Comparison of ENCODE assay signal across 16 cellular contexts in genomic region chr18:77160515-77160914, GRCh38. TPM values are rescaled to one million over a fixed set of nuclear protein-coding genes. Genes with fewer than 3 reads are reported as not detected.
DNase-seq lines count a peak whose midpoint lies in the region; ATAC-seq and TF ChIP-seq lines count a peak whose summit lies in the region.
"Had no signal": no experiment of that assay in that cellular context is flagged by ENCODE, and none has a peak within 500 bp of the region (broad histone marks: within the 10 kb centered on the region; RNA-seq: fewer than 3 reads in every experiment).

No MANE protein-coding gene starts in this region.

- H2BK15ac ChIP-seq in H9 (ENCODE audit: low read depth, low read length) = no peak overlapping the region

- no peak overlapping the region for H4K8ac ChIP-seq in H9 (replicated peaks; ENCODE audit: insufficient read length, low read depth, low read length)

- H3K27me3 Mint-ChIP-seq in H9 (ENCODE audit: low read depth) = peaks cover 20% of the 10 kb centered on the region
- H3K27me3 Mint-ChIP-seq in glutamatergic neuron (ENCODE audit: unreplicated experiment) = peaks cover 15% of the 10 kb centered on the region
- peaks cover 10% of the 10 kb centered on the region for H3K27me3 Mint-ChIP-seq in nephron progenitor cell (ENCODE audit: low read depth, poor library complexity)

- H2BK5ac ChIP-seq in H9 (ENCODE audit: insufficient read length, low read length) = no peak overlapping the region

- H3K9ac ChIP-seq in H9 (ENCODE audit: extremely low read depth, insufficient read length, low read length) (no peak overlapping the region), iPS-20b (ENCODE audit: low read depth, low read length) (peak overlapping the region; percentile 38; the same call in 1 of the 2 replicates)

- no peak overlapping the region for H3K4ac ChIP-seq in H9 (ENCODE audit: low read depth, low read length)

- H3K4me1 Mint-ChIP-seq in H9 = peaks cover 46 to 50% of the 10 kb centered on the region in 2 experiments
- peaks cover 19% of the 10 kb centered on the region for H3K4me1 Mint-ChIP-seq in glutamatergic neuron (ENCODE audit: low read depth, unreplicated experiment)
- peaks cover 48% of the 10 kb centered on the region for H3K4me1 Mint-ChIP-seq in nephron progenitor cell

- TF ChIP-seq CTCF in DOHH2 (IDR thresholded peaks at IDR 0.05; ENCODE audit: low read depth, low read length, poor library complexity, severe bottlenecking) (no peak), H9 (conservative IDR thresholded peaks at IDR 0.05) (no peak), glutamatergic neuron (IDR thresholded peaks at IDR 0.05; ENCODE audit: partially characterized antibody, unreplicated experiment) (no peak), nephron progenitor cell (IDR thresholded peaks at IDR 0.05) (no peak)

- H3K36me3 Mint-ChIP-seq in H9 (ENCODE audit: insufficient read depth in 1 of 3, low read depth in 3 of 3) (peaks cover 0 to 15% (median 9%) of the 10 kb centered on the region in 3 experiments; a peak in 6 of 7 replicates), glutamatergic neuron (ENCODE audit: unreplicated experiment) (peaks cover 3% of the 10 kb centered on the region), nephron progenitor cell (ENCODE audit: low read depth) (no peaks in the 10 kb centered on the region)
- H3K36me3 Mint-ChIP-seq: type B pancreatic cell had no signal

- H3K9me3 ChIP-seq in DOHH2 (ENCODE audit: control insufficient read depth, insufficient read depth, low read length) (no peaks in the 10 kb centered on the region), H9 (ENCODE audit: control insufficient read depth, low read depth, low read length) (no peaks in the 10 kb centered on the region), iPS-20b (ENCODE audit: insufficient read depth, low read depth, low read length) (no peaks in the 10 kb centered on the region; the same call in 1 of the 2 replicates)

- H2BK120ac ChIP-seq in H9 (ENCODE audit: low read depth, low read length, poor library complexity, severe bottlenecking) = no peak overlapping the region

- H3K4me3 Mint-ChIP-seq in H9 (peak overlapping the region in 1 of 2 experiments; percentile 4; a peak in 3 of 5 replicates), glutamatergic neuron (ENCODE audit: unreplicated experiment) (no peak overlapping the region), nephron progenitor cell (no peak overlapping the region)
- H3K4me3 Mint-ChIP-seq: HFFc6, type B pancreatic cell had no signal

- H3K23me2 ChIP-seq in H9 (ENCODE audit: insufficient read length, low read depth, low read length, poor library complexity, severe bottlenecking) = no peaks in the 10 kb centered on the region

- no peak overlapping the region for H3K23ac ChIP-seq in H9 (ENCODE audit: insufficient read length, low read depth, low read length)

- no peak overlapping the region for H2AFZ ChIP-seq in H9 (ENCODE audit: low read length)

- H3T11ph ChIP-seq in H9 (ENCODE audit: low read length) = no peak overlapping the region

- H3K27ac ChIP-seq in DOHH2 (ENCODE audit: low read depth, low read length) = no peak overlapping the region
- H3K27ac ChIP-seq in H9 (ENCODE audit: insufficient read length, low read depth, low read length) = no peak overlapping the region
- no peak overlapping the region for H3K27ac ChIP-seq in iPS-20b (ENCODE audit: low read length)

- WGBS in H9 (ENCODE audit: extremely low coverage, insufficient read length, low lambda C conversion rate) = no CpG with 5 or more reads among the region's 11 CpGs

- no peak overlapping the region for H3K18ac ChIP-seq in H9 (ENCODE audit: insufficient read length, low read depth, low read length)

- H3K4me1 ChIP-seq in DOHH2 (ENCODE audit: control insufficient read depth, low read length) = peaks cover 11% of the 10 kb centered on the region
- peaks cover 9% of the 10 kb centered on the region; the same call in 1 of the 2 replicates for H3K4me1 ChIP-seq in H9 (ENCODE audit: insufficient read depth, low read length)
- H3K4me1 ChIP-seq in iPS-20b (ENCODE audit: insufficient read depth, low read length) = peaks cover 18% of the 10 kb centered on the region; the same call in 1 of the 2 replicates

- H3K36me3 ChIP-seq in DOHH2 (ENCODE audit: control insufficient read depth, low read length) = no peaks in the 10 kb centered on the region
- H3K36me3 ChIP-seq in iPS-20b (ENCODE audit: insufficient read depth, low read depth, low read length) = no peaks in the 10 kb centered on the region

- H3K27me3 ChIP-seq in DOHH2 (ENCODE audit: control insufficient read depth, low read length) (peaks cover 8% of the 10 kb centered on the region), H9 (ENCODE audit: insufficient read depth, low read length) (no peaks in the 10 kb centered on the region), iPS-20b (ENCODE audit: insufficient read depth, low read length) (no peaks in the 10 kb centered on the region; the same call in 1 of the 2 replicates)

- 0 out of 2 replicates have a peak overlapping the region, but pooled peaks have one; percentile 1 for H3K4me2 ChIP-seq in DOHH2 (ENCODE audit: low read length)
- peak overlapping the region; percentile 35 for H3K4me2 ChIP-seq in H9 (ENCODE audit: insufficient read depth, insufficient read length, low read length)

- no peak overlapping the region for H4K91ac ChIP-seq in H9 (ENCODE audit: insufficient read length, low read depth, low read length)

- H3K27ac Mint-ChIP-seq in H9 (peak overlapping the region in 1 of 3 experiments; percentile 52; a peak in 1 of 7 replicates), glutamatergic neuron (ENCODE audit: unreplicated experiment) (no peak overlapping the region), nephron progenitor cell (no peak overlapping the region)
- H3K27ac Mint-ChIP-seq: activated T-helper 2 cell treated with anti-CD3 and anti-CD28 coated beads, Interferon-gamma antibody, Interleukin-2, Interleukin-4, amounts not matched to agents 10 μg/mL and 5 μg/mL and 100 μg/mL, durations not matched to agents 14 hours and 24 hours and 36 hours; HFFc6; type B pancreatic cell had no signal

- H2AK5ac ChIP-seq in H9 (ENCODE audit: insufficient read length, low read length) = no peak overlapping the region

- ATAC-seq in HG02678 (IDR thresholded peaks at IDR 0.05; ENCODE audit: unreplicated experiment) = no peak

- H2BK12ac ChIP-seq in H9 (ENCODE audit: insufficient read length, low read depth, low read length) = no peak overlapping the region

- H3K56ac ChIP-seq in H9 (ENCODE audit: insufficient read length, low read depth, low read length) = no peak overlapping the region

- no peaks in the 10 kb centered on the region for H3K79me1 ChIP-seq in H9 (ENCODE audit: insufficient read depth, low read depth, low read length, poor library complexity, severe bottlenecking)

- no peaks in the 10 kb centered on the region for H3F3A ChIP-seq in DOHH2 (ENCODE audit: control insufficient read depth, insufficient read depth)

- no peak overlapping the region for H2BK20ac ChIP-seq in H9 (ENCODE audit: low read depth, low read length, poor library complexity, severe bottlenecking)

- no peaks in the 10 kb centered on the region for H3K79me2 ChIP-seq in DOHH2 (ENCODE audit: control insufficient read depth, low read length)
- no peaks in the 10 kb centered on the region for H3K79me2 ChIP-seq in H9 (ENCODE audit: insufficient read depth, low read length)

- no peak overlapping the region for H3K14ac ChIP-seq in H9 (ENCODE audit: insufficient read depth, low read length)

- H3K9me2 ChIP-seq in DOHH2 (replicated peaks; ENCODE audit: control insufficient read depth, low read length) = no peaks in the 10 kb centered on the region

- DNase-seq in H9 (no peak), NOMO-1 treated with dmso at 0.1 percent for 144 hours (lab: John Stamatoyannopoulos, UW; ENCODE audit: unreplicated experiment) (peak; percentile 53), glutamatergic neuron (no peak), nephron progenitor cell (no peak), globus pallidus (ENCODE audit: low spot score) (no peak)
- DNase-seq: activated CD4-positive, alpha-beta T cell treated with anti-CD3 and anti-CD28 coated beads, Interleukin-2, amount 50 U/mL, for 4 hours; amygdala; DMS53; HFFc6; NCI-H1436; NCI-H510A treated with DMSO at 0.1 percent for 48 hours had no signal

- no peaks in the 10 kb centered on the region for H4K20me1 ChIP-seq in DOHH2 (ENCODE audit: control insufficient read depth, insufficient read depth, low read depth, low read length)
- no peaks in the 10 kb centered on the region for H4K20me1 ChIP-seq in H9 (ENCODE audit: control insufficient read depth, insufficient read depth, insufficient read length)

- H3K9me3 Mint-ChIP-seq in H9 = peaks cover 13 to 16% of the 10 kb centered on the region in 2 experiments
- peaks cover 11% of the 10 kb centered on the region for H3K9me3 Mint-ChIP-seq in glutamatergic neuron (ENCODE audit: unreplicated experiment)
- peaks cover 4% of the 10 kb centered on the region for H3K9me3 Mint-ChIP-seq in nephron progenitor cell
- H3K9me3 Mint-ChIP-seq: activated T-helper 2 cell treated with anti-CD3 and anti-CD28 coated beads, Interferon-gamma antibody, Interleukin-2, Interleukin-4, amounts not matched to agents 10 μg/mL and 5 μg/mL and 100 μg/mL, durations not matched to agents 14 hours and 24 hours and 36 hours; HFFc6; type B pancreatic cell had no signal

- H3K4me3 ChIP-seq in DOHH2 (ENCODE audit: low read length) (no peak overlapping the region), iPS-20b (ENCODE audit: low read length) (peak overlapping the region; percentile 48)

- H4K5ac ChIP-seq in H9 (ENCODE audit: insufficient read length, low read depth, low read length) = no peak overlapping the region

RNA-seq across cellular contexts. Expression of gene MBP, which starts 27.9 kb away (rescaled TPM):
- total RNA-seq in H9 (2021) (5.2 and 8.6 TPM in 2 replicates), glutamatergic neuron (ENCODE audit: unreplicated experiment) (82.6 TPM)
